30 cellular contexts compared by ENCODE assay signal in the genomic region with DNA sequence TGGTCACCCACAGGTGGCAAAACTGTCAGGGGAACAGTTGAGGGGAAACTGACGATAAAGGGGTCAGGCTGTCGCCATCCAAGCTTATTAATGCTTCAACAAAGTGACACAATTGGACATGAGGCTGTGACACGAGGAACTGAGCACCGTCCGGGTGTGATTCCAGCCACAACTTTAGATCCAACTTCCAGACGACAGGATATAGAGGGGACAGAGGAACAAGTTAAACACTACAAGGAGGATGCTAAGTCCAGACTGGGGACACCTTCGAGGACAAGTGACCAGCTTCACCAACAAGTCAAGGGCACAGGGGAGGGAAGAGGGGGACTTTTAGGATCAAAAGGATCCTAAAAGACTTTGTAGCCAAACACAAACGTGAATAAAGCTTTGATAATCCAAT. TPM values are rescaled to one million over a fixed set of nuclear protein-coding genes. Genes with fewer than 3 reads are reported as not detected.
"Had no signal": no experiment of that assay in that cellular context is flagged by ENCODE, and none has a peak within 500 bp of the region (broad histone marks: within the 10 kb centered on the region; RNA-seq: fewer than 3 reads in every experiment).

No MANE protein-coding gene starts in this region.

- H3K27me3 Mint-ChIP-seq: activated B cell treated with CpG ODN at 0.5 μM for 24 hours; activated CD4-positive, alpha-beta memory T cell treated with anti-CD3 and anti-CD28 coated beads for 36 hours had no signal

- H3K4me3 Mint-ChIP-seq: activated B cell treated with CpG ODN at 0.5 μM for 24 hours; activated CD4-positive, alpha-beta memory T cell treated with anti-CD3 and anti-CD28 coated beads for 36 hours; activated T-cell treated with anti-CD3 and anti-CD28 coated beads, Interleukin-2, amount 50 U/mL, for 4 hours; activated T-helper 1 cell treated with anti-CD3 and anti-CD28 coated beads, Interleukin-12 subunit alpha, Interleukin-12 subunit beta, Interleukin-2, Interleukin-4 antibody, amounts not matched to agents 30 ng/mL and 10 ng/mL and 1 ng/mL, durations not matched to agents 14 hours and 24 hours and 36 hours had no signal

- DNase-seq: activated B cell treated with CpG ODN at 0.5 μM for 24 hours; activated CD4-positive, alpha-beta memory T cell treated with anti-CD3 and anti-CD28 coated beads for 36 hours; activated CD4-positive, alpha-beta T cell treated with anti-CD3 and anti-CD28 coated beads for 4 hours; activated CD4-positive, alpha-beta T cell treated with anti-CD3 and anti-CD28 coated beads, Interleukin-2, amount 50 U/mL, for 1 hour; activated CD4-positive, CD25-positive, alpha-beta regulatory T cell treated with anti-CD3 and anti-CD28 coated beads, Interleukin-2, amount 50 U/mL, for 72 hours; activated CD8-positive, alpha-beta memory T cell treated with anti-CD3 and anti-CD28 coated beads, Interleukin-2, amount 50 U/mL, for 4 hours; activated gamma-delta T cell treated with Interleukin-2 at 50 U/mL for 16 hours; activated naive CD4-positive, alpha-beta T cell treated with anti-CD3 and anti-CD28 coated beads, Interleukin-2, amount 50 U/mL, for 16 hours; activated T-cell treated with anti-CD3 and anti-CD28 coated beads for 4 hours; activated T-cell treated with anti-CD3 and anti-CD28 coated beads, Interleukin-2, amount 50 U/mL, for 4 hours; adrenal gland; body of pancreas; MM.1S; MV-4-11; NCI-H1092; NCI-H1436 treated with DMSO at 0.1 percent for 48 hours; NCI-H1694 treated with DMSO at 0.1 percent for 48 hours; NCI-H2029 treated with DMSO at 0.1 percent for 48 hours; NCI-H2107; NCI-H2171; NCI-H510A; NCI-H526; NCI-H748 treated with DMSO at 0.1 percent for 48 hours; OCI-M1; Right ventricle myocardium superior; SW 1271; T-helper 1 cell; T-helper 2 cell; T-helper 9 cell had no signal

- H3K27ac Mint-ChIP-seq: activated B cell treated with CpG ODN at 0.5 μM for 24 hours; activated CD4-positive, alpha-beta memory T cell treated with anti-CD3 and anti-CD28 coated beads for 36 hours; activated T-helper 1 cell treated with anti-CD3 and anti-CD28 coated beads, Interleukin-12 subunit alpha, Interleukin-12 subunit beta, Interleukin-2, Interleukin-4 antibody, amounts not matched to agents 30 ng/mL and 10 ng/mL and 1 ng/mL, durations not matched to agents 14 hours and 24 hours and 36 hours had no signal

- H3K4me1 Mint-ChIP-seq: activated B cell treated with CpG ODN at 0.5 μM for 24 hours had no signal

RNA-seq across cellular contexts. Expression of gene BOK, which starts 23.8 kb away (rescaled TPM):
- total RNA-seq: activated B cell treated with CpG ODN at 0.5 μM for 24 hours; activated T-helper 1 cell treated with anti-CD3 and anti-CD28 coated beads, Interleukin-12 subunit alpha, Interleukin-12 subunit beta, Interleukin-2, Interleukin-4 antibody, amounts not matched to agents 30 ng/mL and 10 ng/mL and 1 ng/mL, durations not matched to agents 14 hours and 24 hours and 36 hours had no signal
